In the genomic region with DNA sequence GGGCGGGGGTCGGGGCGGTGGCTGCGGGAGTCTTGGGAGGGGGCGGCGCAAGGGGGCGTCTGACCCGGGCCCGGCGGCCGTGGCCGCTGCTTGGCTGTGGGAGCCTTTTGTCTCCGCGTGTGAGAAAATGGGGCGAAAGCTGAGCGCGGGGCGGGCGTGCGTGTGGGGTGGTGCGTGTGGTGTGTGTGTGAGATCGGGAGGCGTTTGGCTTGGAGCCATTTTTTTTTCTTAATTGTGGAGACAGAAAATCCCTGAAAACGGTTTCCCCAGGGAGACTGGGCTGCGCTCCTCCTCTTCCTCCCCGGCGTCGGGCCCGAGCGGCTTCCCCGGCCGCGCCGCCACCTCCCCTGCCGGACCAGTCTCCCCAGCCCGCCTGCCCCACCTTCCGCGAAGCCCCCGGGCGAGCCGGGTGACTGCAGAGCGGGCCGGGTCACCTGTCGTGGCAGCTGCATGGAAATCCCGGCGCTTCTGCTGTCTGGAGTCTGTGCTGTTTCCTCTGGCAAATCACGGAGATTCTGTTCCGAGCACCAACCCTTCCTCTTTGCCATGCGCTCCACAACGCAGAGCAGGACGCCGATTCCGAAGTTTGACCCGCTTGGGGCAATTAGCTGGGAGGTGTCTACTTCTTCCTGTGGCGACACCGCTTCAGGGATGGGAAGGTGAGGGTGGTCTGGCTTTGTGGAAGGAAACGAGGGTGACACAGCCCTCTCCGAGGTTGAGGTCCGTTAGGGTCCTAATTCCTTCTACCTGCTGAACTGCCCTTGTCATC, we compare ENCODE assay signal across 8 cellular contexts.
DNase-seq lines count a peak whose midpoint lies in the region; ATAC-seq and TF ChIP-seq lines count a peak whose summit lies in the region.

No MANE protein-coding gene starts in this region.

- H3K9me3 ChIP-seq in BE2C = no peaks in the 10 kb centered on the region

- POLR2A ChIA-PET in naive thymus-derived CD8-positive, alpha-beta T cell (lab: Charles Lee) = interaction anchor here (1.4 to 1.8 kb wide), 2 partner anchors 10 to 58 kb away, joined by 3 to 7 read pairs; no protein-coding TSS in a partner anchor

- TF ChIP-seq CTCF in BE2C (IDR thresholded peaks at IDR 0.05; ENCODE audit: low read depth, low read length) = no peak

- no peaks in the 10 kb centered on the region for H3K9me3 Mint-ChIP-seq in naive thymus-derived CD8-positive, alpha-beta T cell

- H3K27me3 ChIP-seq in BE2C = no peaks in the 10 kb centered on the region

- peak overlapping the region; percentile 84 to 96 (median 91) for H3K4me3 Mint-ChIP-seq in naive thymus-derived CD8-positive, alpha-beta T cell

- H3K27ac ChIP-seq in substantia nigra (ENCODE audit: low read depth, low read length, poor library complexity, severe bottlenecking) = peak overlapping the region; percentile 74

- no peaks in the 10 kb centered on the region for H3K27me3 Mint-ChIP-seq in naive thymus-derived CD8-positive, alpha-beta T cell

- DNase-seq in BE2C = peak; percentile 82
- peak; percentile 67 for DNase-seq in HT-29 (ENCODE audit: low spot score)
- peak; percentile 29 for DNase-seq in activated T-helper 9 cell treated with anti-CD3 and anti-CD28 coated beads, Interleukin-2, amount 50 U/mL, for 16 hours (ENCODE audit: low read depth)
- DNase-seq in fibroblast of peridontal ligament (ENCODE audit: extremely low read depth) = peak; percentile 73
- DNase-seq in naive thymus-derived CD8-positive, alpha-beta T cell = peak; percentile 20 to 69 (median 46)
- peak in 43 of 49 donors; percentile 11 to 82 (median 48) for DNase-seq in substantia nigra (lab: John Stamatoyannopoulos, UW)

- H3K36me3 ChIP-seq in BE2C = no peaks in the 10 kb centered on the region

- peaks cover 0 to 3% (median 0%) of the 10 kb centered on the region in 3 donors for H3K36me3 Mint-ChIP-seq in naive thymus-derived CD8-positive, alpha-beta T cell

- H3K4me1 Mint-ChIP-seq in naive thymus-derived CD8-positive, alpha-beta T cell = peaks cover 26 to 46% (median 37%) of the 10 kb centered on the region in 4 donors

- H3K4me1 ChIP-seq in BE2C = no peaks in the 10 kb centered on the region

- peak; percentile 23 for ATAC-seq in GM19463 (IDR thresholded peaks at IDR 0.05; ENCODE audit: unreplicated experiment)
- ATAC-seq in naive thymus-derived CD8-positive, alpha-beta T cell = peak; percentile 48 to 65

- peak overlapping the region; percentile 83 to 96 (median 92) for H3K27ac Mint-ChIP-seq in naive thymus-derived CD8-positive, alpha-beta T cell

- peak overlapping the region; percentile 87 for H3K4me3 ChIP-seq in BE2C (ENCODE audit: low read depth, low read length)

TF ChIP-seq in PFSK-1, 5 proteins besides CTCF, POLR2A, EP300 and RAD21:
- TF ChIP-seq FOXP2 (optimal IDR thresholded peaks at IDR 0.05; ENCODE audit: borderline replicate concordance, extremely low read depth, extremely low read length, insufficient read depth) = no peak
- TF ChIP-seq, protein P1, sequence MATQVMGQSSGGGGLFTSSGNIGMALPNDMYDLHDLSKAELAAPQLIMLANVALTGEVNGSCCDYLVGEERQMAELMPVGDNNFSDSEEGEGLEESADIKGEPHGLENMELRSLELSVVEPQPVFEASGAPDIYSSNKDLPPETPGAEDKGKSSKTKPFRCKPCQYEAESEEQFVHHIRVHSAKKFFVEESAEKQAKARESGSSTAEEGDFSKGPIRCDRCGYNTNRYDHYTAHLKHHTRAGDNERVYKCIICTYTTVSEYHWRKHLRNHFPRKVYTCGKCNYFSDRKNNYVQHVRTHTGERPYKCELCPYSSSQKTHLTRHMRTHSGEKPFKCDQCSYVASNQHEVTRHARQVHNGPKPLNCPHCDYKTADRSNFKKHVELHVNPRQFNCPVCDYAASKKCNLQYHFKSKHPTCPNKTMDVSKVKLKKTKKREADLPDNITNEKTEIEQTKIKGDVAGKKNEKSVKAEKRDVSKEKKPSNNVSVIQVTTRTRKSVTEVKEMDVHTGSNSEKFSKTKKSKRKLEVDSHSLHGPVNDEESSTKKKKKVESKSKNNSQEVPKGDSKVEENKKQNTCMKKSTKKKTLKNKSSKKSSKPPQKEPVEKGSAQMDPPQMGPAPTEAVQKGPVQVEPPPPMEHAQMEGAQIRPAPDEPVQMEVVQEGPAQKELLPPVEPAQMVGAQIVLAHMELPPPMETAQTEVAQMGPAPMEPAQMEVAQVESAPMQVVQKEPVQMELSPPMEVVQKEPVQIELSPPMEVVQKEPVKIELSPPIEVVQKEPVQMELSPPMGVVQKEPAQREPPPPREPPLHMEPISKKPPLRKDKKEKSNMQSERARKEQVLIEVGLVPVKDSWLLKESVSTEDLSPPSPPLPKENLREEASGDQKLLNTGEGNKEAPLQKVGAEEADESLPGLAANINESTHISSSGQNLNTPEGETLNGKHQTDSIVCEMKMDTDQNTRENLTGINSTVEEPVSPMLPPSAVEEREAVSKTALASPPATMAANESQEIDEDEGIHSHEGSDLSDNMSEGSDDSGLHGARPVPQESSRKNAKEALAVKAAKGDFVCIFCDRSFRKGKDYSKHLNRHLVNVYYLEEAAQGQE (IDR thresholded peaks at IDR 0.05; ENCODE audit: insufficient read depth in 1 of 2, low read depth in 2 of 2, low read length in 2 of 2) = 0 out of 4 replicates have a peak, but pooled peaks of 1 of the 2 experiments have one; percentile 24
- TF ChIP-seq TAF1 (IDR thresholded peaks at IDR 0.05; ENCODE audit: borderline replicate concordance, insufficient read depth, low read length) = peak; percentile 49; the same call in 1 of the 2 replicates

Comparison
In these comparisons a context has a peak if more than half of its experiments do, and no peak if none do; other contexts are left out.
1. Peak in every context shown above with its lines: DNase-seq, ATAC-seq, H3K4me3 ChIP-seq and H3K27ac ChIP-seq.
2. DNase-seq: peak in every context shown above with its lines; median percentile 82 in BE2C; 73 in fibroblast of peridontal ligament; 67 in HT-29; 48 in substantia nigra; 46 in naive thymus-derived CD8-positive, alpha-beta T cell; 29 in activated T-helper 9 cell treated with anti-CD3 and anti-CD28 coated beads, Interleukin-2, amount 50 U/mL, for 16 hours.